1 cellular context compared by ENCODE assay signal in the genomic region with DNA sequence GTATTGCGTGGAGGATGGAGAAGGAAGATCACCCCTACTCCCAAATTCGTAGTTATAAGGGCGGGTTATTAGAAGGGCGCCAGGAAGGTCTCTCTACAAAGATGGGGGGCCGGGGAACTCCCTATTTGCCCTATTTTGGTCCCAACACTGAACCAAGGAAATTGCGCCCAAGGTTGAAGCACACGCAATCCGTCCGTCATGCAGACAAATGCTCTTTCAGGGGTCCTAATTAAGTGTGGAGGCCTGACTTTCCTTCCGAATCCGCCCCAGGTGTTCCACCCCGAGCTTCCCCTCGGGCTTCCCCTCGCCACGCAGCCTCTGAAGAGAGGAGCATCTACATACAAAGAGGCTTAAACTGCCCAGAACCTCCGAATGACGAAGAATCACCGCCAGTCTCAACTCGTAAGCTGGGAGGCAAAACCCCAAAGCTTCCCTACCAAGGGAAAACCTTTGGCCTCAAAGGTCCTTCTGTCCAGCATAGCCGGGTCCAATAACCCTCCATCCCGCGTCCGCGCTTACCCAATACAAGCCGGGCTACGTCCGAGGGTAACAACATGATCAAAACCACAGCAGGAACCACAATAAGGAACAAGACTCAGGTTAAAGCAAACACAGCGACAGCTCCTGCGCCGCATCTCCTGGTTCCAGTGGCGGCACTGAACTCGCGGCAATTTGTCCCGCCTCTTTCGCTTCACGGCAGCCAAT.
A peak's percentile ranks its signal among the peaks of the same experiment; 100 is the strongest.
TF ChIP-seq lines count a peak whose summit lies in the region.

A gene (minus strand): TSS at position 658 of the 705 bp plus-strand sequence. CDS start 102 bp downstream, at position 556.

TF ChIP-seq in K562, 482 proteins besides CTCF, POLR2A, EP300 and RAD21 (continued from another document and continues in another):
- TF ChIP-seq ZNF766 (CRISPR knock-in tag; conservative IDR thresholded peaks at IDR 0.05) (no peak), FOXM1 (IDR thresholded peaks at IDR 0.05; ENCODE audit: low read depth) (no peak), FOXM1 (CRISPR knock-in tag; IDR thresholded peaks at IDR 0.05; ENCODE audit: low read depth) (no peak; the same call in 1 of the 2 replicates), RBFOX2 (IDR thresholded peaks at IDR 0.05; ENCODE audit: low read depth, low read length) (peak; percentile 92), DNMT1 (IDR thresholded peaks at IDR 0.05) (no peak), ZNF695 (CRISPR knock-in tag; IDR thresholded peaks at IDR 0.05) (no peak), KLF13 (tag; IDR thresholded peaks at IDR 0.05; ENCODE audit: borderline replicate concordance, low read depth) (no peak), ATF1 (CRISPR knock-in tag; IDR thresholded peaks at IDR 0.05) (no peak), ATF1 (tag; IDR thresholded peaks at IDR 0.05) (no peak), ILK (tag; IDR thresholded peaks at IDR 0.05; ENCODE audit: borderline replicate concordance, low read depth) (no peak), RBM34 (IDR thresholded peaks at IDR 0.05; ENCODE audit: borderline replicate concordance, insufficient read depth, low read length) (no peak), ZFX (CRISPR knock-in tag; IDR thresholded peaks at IDR 0.05) (peak; percentile 40; the same call in 1 of the 2 replicates), KLF6 (CRISPR knock-in tag; IDR thresholded peaks at IDR 0.05; ENCODE audit: borderline replicate concordance) (no peak), CHD2 (IDR thresholded peaks at IDR 0.05; ENCODE audit: low read depth, low read length) (no peak), MAFK (IDR thresholded peaks at IDR 0.05; ENCODE audit: low read length) (no peak), RBM22 (IDR thresholded peaks at IDR 0.05; ENCODE audit: low read depth, low read length, poor library complexity, severe bottlenecking) (no peak), LCOR (CRISPR knock-in tag; IDR thresholded peaks at IDR 0.05) (no peak), RBBP5 (IDR thresholded peaks at IDR 0.05; ENCODE audit: borderline replicate concordance, insufficient read depth, low read length, poor library complexity, severe bottlenecking) (peak; percentile 72), MEF2D (tag; conservative IDR thresholded peaks at IDR 0.05; ENCODE audit: low read depth) (no peak), FOSL1 (tag; conservative IDR thresholded peaks at IDR 0.05) (no peak), CREM (IDR thresholded peaks at IDR 0.05; ENCODE audit: low read depth) (no peak), SMARCA4 (IDR thresholded peaks at IDR 0.05) (0 out of 2 replicates have a peak, but pooled peaks have one; percentile 11), ZNF408 (CRISPR knock-in tag; IDR thresholded peaks at IDR 0.05; ENCODE audit: low read depth) (no peak), HMGN3 (IDR thresholded peaks at IDR 0.05; ENCODE audit: borderline replicate concordance, extremely low read depth, insufficient read length, low read depth, low read length) (no peak), NCOA1 (IDR thresholded peaks at IDR 0.05; ENCODE audit: low read depth) (no peak), CHD1 (IDR thresholded peaks at IDR 0.05; ENCODE audit: low read length) (no peak), ZNF263 (CRISPR knock-in tag; IDR thresholded peaks at IDR 0.05; ENCODE audit: borderline replicate concordance) (no peak), ELF2 (CRISPR knock-in tag; IDR thresholded peaks at IDR 0.05) (no peak), PTTG1 (tag; IDR thresholded peaks at IDR 0.05; ENCODE audit: low read depth) (no peak), GATAD2B (IDR thresholded peaks at IDR 0.05; ENCODE audit: borderline replicate concordance) (no peak), PML (IDR thresholded peaks at IDR 0.05; ENCODE audit: low read length) (peak; percentile 77; the same call in 1 of the 2 replicates), TAF7 (tag; IDR thresholded peaks at IDR 0.05) (peak; percentile 55; the same call in 1 of the 2 replicates), ZNF507 (tag; conservative IDR thresholded peaks at IDR 0.05) (no peak), CCAR2 (IDR thresholded peaks at IDR 0.05; ENCODE audit: low read depth, low read length) (no peak), NCOA2 (IDR thresholded peaks at IDR 0.05; ENCODE audit: partially characterized antibody in 2 of 2) (no peak), RNF2 (IDR thresholded peaks at IDR 0.05) (no peak), ZNF79 (CRISPR knock-in tag; IDR thresholded peaks at IDR 0.05; ENCODE audit: low read depth) (no peak), CAMTA2 (CRISPR knock-in tag; conservative IDR thresholded peaks at IDR 0.05) (no peak), ZKSCAN1 (IDR thresholded peaks at IDR 0.05; ENCODE audit: low read depth, low read length) (no peak), ZSCAN29 (IDR thresholded peaks at IDR 0.05) (no peak), RFX7 (CRISPR knock-in tag; IDR thresholded peaks at IDR 0.05) (no peak), HDAC6 (IDR thresholded peaks at IDR 0.05; ENCODE audit: low read depth, low read length) (no peak), GATA2 (CRISPR knock-in tag; IDR thresholded peaks at IDR 0.05) (no peak), GABPA (tag; conservative IDR thresholded peaks at IDR 0.05; ENCODE audit: low read depth) (no peak), NR4A1 (CRISPR knock-in tag; IDR thresholded peaks at IDR 0.05) (no peak), NR4A1 (tag; IDR thresholded peaks at IDR 0.05) (no peak), MCM2 (IDR thresholded peaks at IDR 0.05; ENCODE audit: low read depth) (no peak), MIER1 (IDR thresholded peaks at IDR 0.05; ENCODE audit: low read depth) (no peak)
- TF ChIP-seq, protein P1, sequence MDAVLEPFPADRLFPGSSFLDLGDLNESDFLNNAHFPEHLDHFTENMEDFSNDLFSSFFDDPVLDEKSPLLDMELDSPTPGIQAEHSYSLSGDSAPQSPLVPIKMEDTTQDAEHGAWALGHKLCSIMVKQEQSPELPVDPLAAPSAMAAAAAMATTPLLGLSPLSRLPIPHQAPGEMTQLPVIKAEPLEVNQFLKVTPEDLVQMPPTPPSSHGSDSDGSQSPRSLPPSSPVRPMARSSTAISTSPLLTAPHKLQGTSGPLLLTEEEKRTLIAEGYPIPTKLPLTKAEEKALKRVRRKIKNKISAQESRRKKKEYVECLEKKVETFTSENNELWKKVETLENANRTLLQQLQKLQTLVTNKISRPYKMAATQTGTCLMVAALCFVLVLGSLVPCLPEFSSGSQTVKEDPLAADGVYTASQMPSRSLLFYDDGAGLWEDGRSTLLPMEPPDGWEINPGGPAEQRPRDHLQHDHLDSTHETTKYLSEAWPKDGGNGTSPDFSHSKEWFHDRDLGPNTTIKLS (IDR thresholded peaks at IDR 0.05; ENCODE audit: borderline replicate concordance, low read depth) = no peak
- TF ChIP-seq, protein P2, sequence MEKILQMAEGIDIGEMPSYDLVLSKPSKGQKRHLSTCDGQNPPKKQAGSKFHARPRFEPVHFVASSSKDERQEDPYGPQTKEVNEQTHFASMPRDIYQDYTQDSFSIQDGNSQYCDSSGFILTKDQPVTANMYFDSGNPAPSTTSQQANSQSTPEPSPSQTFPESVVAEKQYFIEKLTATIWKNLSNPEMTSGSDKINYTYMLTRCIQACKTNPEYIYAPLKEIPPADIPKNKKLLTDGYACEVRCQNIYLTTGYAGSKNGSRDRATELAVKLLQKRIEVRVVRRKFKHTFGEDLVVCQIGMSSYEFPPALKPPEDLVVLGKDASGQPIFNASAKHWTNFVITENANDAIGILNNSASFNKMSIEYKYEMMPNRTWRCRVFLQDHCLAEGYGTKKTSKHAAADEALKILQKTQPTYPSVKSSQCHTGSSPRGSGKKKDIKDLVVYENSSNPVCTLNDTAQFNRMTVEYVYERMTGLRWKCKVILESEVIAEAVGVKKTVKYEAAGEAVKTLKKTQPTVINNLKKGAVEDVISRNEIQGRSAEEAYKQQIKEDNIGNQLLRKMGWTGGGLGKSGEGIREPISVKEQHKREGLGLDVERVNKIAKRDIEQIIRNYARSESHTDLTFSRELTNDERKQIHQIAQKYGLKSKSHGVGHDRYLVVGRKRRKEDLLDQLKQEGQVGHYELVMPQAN (IDR thresholded peaks at IDR 0.05; ENCODE audit: borderline replicate concordance) = peak; percentile 66
- TF ChIP-seq, protein P3, sequence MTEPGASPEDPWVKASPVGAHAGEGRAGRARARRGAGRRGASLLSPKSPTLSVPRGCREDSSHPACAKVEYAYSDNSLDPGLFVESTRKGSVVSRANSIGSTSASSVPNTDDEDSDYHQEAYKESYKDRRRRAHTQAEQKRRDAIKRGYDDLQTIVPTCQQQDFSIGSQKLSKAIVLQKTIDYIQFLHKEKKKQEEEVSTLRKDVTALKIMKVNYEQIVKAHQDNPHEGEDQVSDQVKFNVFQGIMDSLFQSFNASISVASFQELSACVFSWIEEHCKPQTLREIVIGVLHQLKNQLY (CRISPR knock-in tag; conservative IDR thresholded peaks at IDR 0.05) = no peak
- TF ChIP-seq, protein P4, sequence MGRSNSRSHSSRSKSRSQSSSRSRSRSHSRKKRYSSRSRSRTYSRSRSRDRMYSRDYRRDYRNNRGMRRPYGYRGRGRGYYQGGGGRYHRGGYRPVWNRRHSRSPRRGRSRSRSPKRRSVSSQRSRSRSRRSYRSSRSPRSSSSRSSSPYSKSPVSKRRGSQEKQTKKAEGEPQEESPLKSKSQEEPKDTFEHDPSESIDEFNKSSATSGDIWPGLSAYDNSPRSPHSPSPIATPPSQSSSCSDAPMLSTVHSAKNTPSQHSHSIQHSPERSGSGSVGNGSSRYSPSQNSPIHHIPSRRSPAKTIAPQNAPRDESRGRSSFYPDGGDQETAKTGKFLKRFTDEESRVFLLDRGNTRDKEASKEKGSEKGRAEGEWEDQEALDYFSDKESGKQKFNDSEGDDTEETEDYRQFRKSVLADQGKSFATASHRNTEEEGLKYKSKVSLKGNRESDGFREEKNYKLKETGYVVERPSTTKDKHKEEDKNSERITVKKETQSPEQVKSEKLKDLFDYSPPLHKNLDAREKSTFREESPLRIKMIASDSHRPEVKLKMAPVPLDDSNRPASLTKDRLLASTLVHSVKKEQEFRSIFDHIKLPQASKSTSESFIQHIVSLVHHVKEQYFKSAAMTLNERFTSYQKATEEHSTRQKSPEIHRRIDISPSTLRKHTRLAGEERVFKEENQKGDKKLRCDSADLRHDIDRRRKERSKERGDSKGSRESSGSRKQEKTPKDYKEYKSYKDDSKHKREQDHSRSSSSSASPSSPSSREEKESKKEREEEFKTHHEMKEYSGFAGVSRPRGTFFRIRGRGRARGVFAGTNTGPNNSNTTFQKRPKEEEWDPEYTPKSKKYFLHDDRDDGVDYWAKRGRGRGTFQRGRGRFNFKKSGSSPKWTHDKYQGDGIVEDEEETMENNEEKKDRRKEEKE (IDR thresholded peaks at IDR 0.05; ENCODE audit: borderline replicate concordance in 1 of 2, control insufficient read depth in 1 of 2, low read depth in 2 of 2, low read length in 1 of 2) = 0 out of 4 replicates have a peak, but pooled peaks of 1 of the 2 experiments have one; percentile 13
- TF ChIP-seq, protein P5, sequence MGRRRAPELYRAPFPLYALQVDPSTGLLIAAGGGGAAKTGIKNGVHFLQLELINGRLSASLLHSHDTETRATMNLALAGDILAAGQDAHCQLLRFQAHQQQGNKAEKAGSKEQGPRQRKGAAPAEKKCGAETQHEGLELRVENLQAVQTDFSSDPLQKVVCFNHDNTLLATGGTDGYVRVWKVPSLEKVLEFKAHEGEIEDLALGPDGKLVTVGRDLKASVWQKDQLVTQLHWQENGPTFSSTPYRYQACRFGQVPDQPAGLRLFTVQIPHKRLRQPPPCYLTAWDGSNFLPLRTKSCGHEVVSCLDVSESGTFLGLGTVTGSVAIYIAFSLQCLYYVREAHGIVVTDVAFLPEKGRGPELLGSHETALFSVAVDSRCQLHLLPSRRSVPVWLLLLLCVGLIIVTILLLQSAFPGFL (CRISPR knock-in tag; IDR thresholded peaks at IDR 0.05) = 0 out of 2 replicates have a peak, but pooled peaks have one; percentile 56
- TF ChIP-seq, protein P6, sequence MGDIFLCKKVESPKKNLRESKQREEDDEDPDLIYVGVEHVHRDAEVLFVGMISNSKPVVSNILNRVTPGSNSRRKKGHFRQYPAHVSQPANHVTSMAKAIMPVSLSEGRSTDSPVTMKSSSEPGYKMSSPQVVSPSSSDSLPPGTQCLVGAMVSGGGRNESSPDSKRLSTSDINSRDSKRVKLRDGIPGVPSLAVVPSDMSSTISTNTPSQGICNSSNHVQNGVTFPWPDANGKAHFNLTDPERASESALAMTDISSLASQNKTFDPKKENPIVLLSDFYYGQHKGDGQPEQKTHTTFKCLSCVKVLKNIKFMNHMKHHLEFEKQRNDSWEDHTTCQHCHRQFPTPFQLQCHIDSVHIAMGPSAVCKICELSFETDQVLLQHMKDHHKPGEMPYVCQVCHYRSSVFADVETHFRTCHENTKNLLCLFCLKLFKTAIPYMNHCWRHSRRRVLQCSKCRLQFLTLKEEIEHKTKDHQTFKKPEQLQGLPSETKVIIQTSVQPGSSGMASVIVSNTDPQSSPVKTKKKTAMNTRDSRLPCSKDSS (IDR thresholded peaks at IDR 0.05; ENCODE audit: low read depth, partially characterized antibody) = no peak
- TF ChIP-seq, protein P7, sequence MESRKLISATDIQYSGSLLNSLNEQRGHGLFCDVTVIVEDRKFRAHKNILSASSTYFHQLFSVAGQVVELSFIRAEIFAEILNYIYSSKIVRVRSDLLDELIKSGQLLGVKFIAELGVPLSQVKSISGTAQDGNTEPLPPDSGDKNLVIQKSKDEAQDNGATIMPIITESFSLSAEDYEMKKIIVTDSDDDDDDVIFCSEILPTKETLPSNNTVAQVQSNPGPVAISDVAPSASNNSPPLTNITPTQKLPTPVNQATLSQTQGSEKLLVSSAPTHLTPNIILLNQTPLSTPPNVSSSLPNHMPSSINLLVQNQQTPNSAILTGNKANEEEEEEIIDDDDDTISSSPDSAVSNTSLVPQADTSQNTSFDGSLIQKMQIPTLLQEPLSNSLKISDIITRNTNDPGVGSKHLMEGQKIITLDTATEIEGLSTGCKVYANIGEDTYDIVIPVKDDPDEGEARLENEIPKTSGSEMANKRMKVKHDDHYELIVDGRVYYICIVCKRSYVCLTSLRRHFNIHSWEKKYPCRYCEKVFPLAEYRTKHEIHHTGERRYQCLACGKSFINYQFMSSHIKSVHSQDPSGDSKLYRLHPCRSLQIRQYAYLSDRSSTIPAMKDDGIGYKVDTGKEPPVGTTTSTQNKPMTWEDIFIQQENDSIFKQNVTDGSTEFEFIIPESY (CRISPR knock-in tag; IDR thresholded peaks at IDR 0.05) = peak; percentile 0; the same call in 1 of the 2 replicates
- TF ChIP-seq, protein P8, sequence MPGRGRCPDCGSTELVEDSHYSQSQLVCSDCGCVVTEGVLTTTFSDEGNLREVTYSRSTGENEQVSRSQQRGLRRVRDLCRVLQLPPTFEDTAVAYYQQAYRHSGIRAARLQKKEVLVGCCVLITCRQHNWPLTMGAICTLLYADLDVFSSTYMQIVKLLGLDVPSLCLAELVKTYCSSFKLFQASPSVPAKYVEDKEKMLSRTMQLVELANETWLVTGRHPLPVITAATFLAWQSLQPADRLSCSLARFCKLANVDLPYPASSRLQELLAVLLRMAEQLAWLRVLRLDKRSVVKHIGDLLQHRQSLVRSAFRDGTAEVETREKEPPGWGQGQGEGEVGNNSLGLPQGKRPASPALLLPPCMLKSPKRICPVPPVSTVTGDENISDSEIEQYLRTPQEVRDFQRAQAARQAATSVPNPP (IDR thresholded peaks at IDR 0.05; ENCODE audit: borderline replicate concordance, insufficient read depth, insufficient read length) = no peak
- TF ChIP-seq, protein P9, sequence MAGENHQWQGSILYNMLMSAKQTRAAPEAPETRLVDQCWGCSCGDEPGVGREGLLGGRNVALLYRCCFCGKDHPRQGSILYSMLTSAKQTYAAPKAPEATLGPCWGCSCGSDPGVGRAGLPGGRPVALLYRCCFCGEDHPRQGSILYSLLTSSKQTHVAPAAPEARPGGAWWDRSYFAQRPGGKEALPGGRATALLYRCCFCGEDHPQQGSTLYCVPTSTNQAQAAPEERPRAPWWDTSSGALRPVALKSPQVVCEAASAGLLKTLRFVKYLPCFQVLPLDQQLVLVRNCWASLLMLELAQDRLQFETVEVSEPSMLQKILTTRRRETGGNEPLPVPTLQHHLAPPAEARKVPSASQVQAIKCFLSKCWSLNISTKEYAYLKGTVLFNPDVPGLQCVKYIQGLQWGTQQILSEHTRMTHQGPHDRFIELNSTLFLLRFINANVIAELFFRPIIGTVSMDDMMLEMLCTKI (IDR thresholded peaks at IDR 0.05; ENCODE audit: partially characterized antibody) = no peak
